In the genomic region with DNA sequence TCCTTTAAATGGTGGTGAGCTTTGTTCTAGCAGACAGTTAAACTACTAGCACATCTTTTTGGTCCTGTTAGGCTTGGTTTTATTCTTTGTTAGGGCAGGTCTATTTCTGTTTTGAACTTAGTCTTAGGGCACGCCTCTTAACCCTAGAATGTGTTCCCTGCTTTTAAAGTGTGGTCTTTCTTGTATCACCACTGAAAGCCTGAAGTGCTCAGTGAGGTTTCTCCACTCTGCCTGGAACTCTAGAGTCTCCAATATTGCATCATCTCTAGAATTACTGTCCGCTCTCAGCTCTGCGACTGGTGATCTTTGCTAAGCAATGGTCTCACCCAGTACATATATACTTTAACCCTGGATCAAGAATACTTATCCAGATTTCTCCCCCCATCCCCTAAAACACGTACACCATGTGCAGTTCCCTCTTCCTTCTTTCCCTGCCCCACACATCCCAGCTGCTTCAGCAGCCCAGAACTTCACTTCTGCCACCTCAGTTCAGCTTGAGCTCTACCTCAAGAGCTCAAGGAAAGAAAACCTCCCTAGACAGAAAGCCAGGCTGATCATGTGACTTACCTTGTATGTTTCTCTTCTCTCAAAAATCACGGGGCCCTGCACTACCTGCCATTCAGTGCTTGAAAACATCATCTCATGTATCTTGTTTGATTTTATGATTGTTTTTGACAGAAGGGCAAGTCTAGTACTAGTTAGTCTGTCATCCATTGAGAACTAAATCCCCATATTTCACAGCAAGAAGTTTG, we compare ENCODE assay signal across 16 cellular contexts. TPM values are rescaled to one million over a fixed set of nuclear protein-coding genes. Genes with fewer than 3 reads are reported as not detected.
DNase-seq lines count a peak whose midpoint lies in the region; ATAC-seq and TF ChIP-seq lines count a peak whose summit lies in the region.
"Had no signal": no experiment of that assay in that cellular context is flagged by ENCODE, and none has a peak within 500 bp of the region (broad histone marks: within the 10 kb centered on the region; RNA-seq: fewer than 3 reads in every experiment).

No MANE protein-coding gene starts in this region.

- no peaks in the 10 kb centered on the region for H3K27me3 Mint-ChIP-seq in CD4-positive, CD25-positive, alpha-beta regulatory T cell
- peaks cover 0 to 4% of the 10 kb centered on the region in 2 donors for H3K27me3 Mint-ChIP-seq in T-cell
- H3K27me3 Mint-ChIP-seq in effector memory CD8-positive, alpha-beta T cell: no peaks in the 10 kb centered on the region

- H4K5ac ChIP-seq in mesendoderm (ENCODE audit: low read length): no peak overlapping the region

- intact Hi-C loops in adrenal gland (cut with DNase I): no loop called here

- H3K27ac ChIP-seq in CD4-positive, CD25-positive, alpha-beta regulatory T cell (ENCODE audit: insufficient read depth, low read length, poor library complexity, severe bottlenecking): peak overlapping the region; percentile 94
- H3K27ac ChIP-seq in adrenal gland (no peak overlapping the region), mesendoderm (ENCODE audit: low read depth, low read length) (no peak overlapping the region)
- H3K27ac ChIP-seq: ascending aorta, epithelial cell of prostate had no signal

- no peak overlapping the region for H3K4ac ChIP-seq in mesendoderm (ENCODE audit: low read depth, low read length)

- CTCF ChIA-PET in T-cell (lab: Charles Lee): interaction anchor here (0.6 to 2.4 kb wide), 6 partner anchors 9 to 131 kb away, joined by 3 to 16 read pairs (median 4); no protein-coding TSS in a partner anchor

- H2BK5ac ChIP-seq in mesendoderm (ENCODE audit: low read length): no peak overlapping the region

- no peak for TF ChIP-seq POLR2A in adrenal gland (IDR thresholded peaks at IDR 0.05)

- no peak for TF ChIP-seq CTCF in adrenal gland (IDR thresholded peaks at IDR 0.05)

- no peak overlapping the region for H2BK15ac ChIP-seq in mesendoderm (replicated peaks; ENCODE audit: low read depth)

- no peak overlapping the region for H3K56ac ChIP-seq in mesendoderm (ENCODE audit: low read length)

- H3K27me3 ChIP-seq in CD4-positive, CD25-positive, alpha-beta regulatory T cell (ENCODE audit: control insufficient read depth, insufficient read depth, low read length): no peaks in the 10 kb centered on the region
- H3K27me3 ChIP-seq in adrenal gland: no peaks in the 10 kb centered on the region
- no peaks in the 10 kb centered on the region for H3K27me3 ChIP-seq in mesendoderm (ENCODE audit: insufficient read depth, low read length, poor library complexity)
- H3K27me3 ChIP-seq: ascending aorta, MG63 had no signal

- POLR2A ChIA-PET in T-cell (lab: Charles Lee): interaction anchor here (0.6 to 9.6 kb wide), 4 partner anchors 10 to 261 kb away, joined by 3 to 97 read pairs (median 4); a partner anchor contains a TSS

- H3K23ac ChIP-seq in mesendoderm (ENCODE audit: low read length): no peak overlapping the region

- H3K9ac ChIP-seq in mesendoderm (ENCODE audit: low read length): no peak overlapping the region

- H3K4me3 Mint-ChIP-seq in CD4-positive, CD25-positive, alpha-beta regulatory T cell: peak overlapping the region; percentile 51 to 81 (median 65)
- H3K4me3 Mint-ChIP-seq in T-cell: peak overlapping the region in 1 of 3 donors; percentile 25
- peak overlapping the region; percentile 33 to 50 for H3K4me3 Mint-ChIP-seq in effector memory CD8-positive, alpha-beta T cell

- no peaks in the 10 kb centered on the region for H3K79me1 ChIP-seq in mesendoderm (ENCODE audit: low read length)

- H3K36me3 ChIP-seq in CD4-positive, CD25-positive, alpha-beta regulatory T cell (ENCODE audit: control insufficient read depth, insufficient read depth, low read length): no peaks in the 10 kb centered on the region
- H3K36me3 ChIP-seq in adrenal gland (replicated peaks in 1 of 2) (no peaks in the 10 kb centered on the region), mesendoderm (ENCODE audit: control insufficient read depth, insufficient read depth, low read length) (no peaks in the 10 kb centered on the region)
- H3K36me3 ChIP-seq: ascending aorta, MG63 had no signal

- no peak overlapping the region for H3K18ac ChIP-seq in mesendoderm (ENCODE audit: low read length)

- H3K4me1 ChIP-seq in CD4-positive, CD25-positive, alpha-beta regulatory T cell (ENCODE audit: control insufficient read depth, insufficient read depth, low read length, poor library complexity, severe bottlenecking): peaks cover 61% of the 10 kb centered on the region
- no peaks in the 10 kb centered on the region for H3K4me1 ChIP-seq in adrenal gland (replicated peaks in 1 of 2)
- peaks cover 2% of the 10 kb centered on the region for H3K4me1 ChIP-seq in mesendoderm (ENCODE audit: control insufficient read depth, low read depth, low read length)

- H3K4me2 ChIP-seq in mesendoderm (ENCODE audit: low read length): no peak overlapping the region

- H2BK120ac ChIP-seq in mesendoderm (ENCODE audit: low read depth, low read length): no peak overlapping the region

- no peak overlapping the region for H4K8ac ChIP-seq in mesendoderm (ENCODE audit: low read depth, low read length)

- peak overlapping the region; percentile 96 to 100 (median 99) for H3K27ac Mint-ChIP-seq in CD4-positive, CD25-positive, alpha-beta regulatory T cell
- peak overlapping the region; percentile 83 to 92 for H3K27ac Mint-ChIP-seq in T-cell
- H3K27ac Mint-ChIP-seq in effector memory CD8-positive, alpha-beta T cell: peak overlapping the region; percentile 95 to 100

- H3K9me3 ChIP-seq in CD4-positive, CD25-positive, alpha-beta regulatory T cell (ENCODE audit: control insufficient read depth in 2 of 2, low read length in 2 of 2): peaks cover 0 to 9% of the 10 kb centered on the region in 2 experiments
- H3K9me3 ChIP-seq in adrenal gland (replicated peaks in 1 of 3): no peaks in the 10 kb centered on the region
- H3K9me3 ChIP-seq: ascending aorta, MG63 had no signal

- H3K36me3 Mint-ChIP-seq in CD4-positive, CD25-positive, alpha-beta regulatory T cell: peaks cover 7% of the 10 kb centered on the region
- no peaks in the 10 kb centered on the region for H3K36me3 Mint-ChIP-seq in T-cell
- peaks cover 17% of the 10 kb centered on the region for H3K36me3 Mint-ChIP-seq in effector memory CD8-positive, alpha-beta T cell (ENCODE audit: insufficient read depth)

- peaks cover 28 to 71% (median 50%) of the 10 kb centered on the region in 4 donors for H3K4me1 Mint-ChIP-seq in CD4-positive, CD25-positive, alpha-beta regulatory T cell
- peaks cover 52 to 72% (median 65%) of the 10 kb centered on the region in 3 donors for H3K4me1 Mint-ChIP-seq in T-cell
- H3K4me1 Mint-ChIP-seq in effector memory CD8-positive, alpha-beta T cell (ENCODE audit: low read depth in 2 of 2): peaks cover 53 to 61% of the 10 kb centered on the region in 2 donors

- 84 to 87% (median 85%) methylated on average over 5 of the region's 5 CpGs for WGBS in adrenal gland, 4 donors
- WGBS in mesendoderm (ENCODE audit: extremely low coverage, insufficient coverage, low lambda C conversion rate): no CpG with 5 or more reads among the region's 5 CpGs

- H3K79me2 ChIP-seq in mesendoderm (ENCODE audit: control insufficient read depth, insufficient read depth, low read length): no peaks in the 10 kb centered on the region

- DNase-seq in CD4-positive, CD25-positive, alpha-beta regulatory T cell: peak in 2 of 3 donors; percentile 45 to 64
- DNase-seq in T-cell (no peak), adrenal gland (no peak), NCI-H510A (lab: John Stamatoyannopoulos, UW) (no peak), mesendoderm (no peak), NCI-H2107 (lab: John Stamatoyannopoulos, UW) (no peak)
- DNase-seq in effector memory CD8-positive, alpha-beta T cell: no peak
- DNase-seq: DND-41, MG63, NCI-H2081 treated with DMSO at 0.1 percent for 48 hours, NCI-H82, SIG-M5, substantia nigra had no signal

- peaks cover 0 to 21% (median 4%) of the 10 kb centered on the region in 7 donors for H3K9me3 Mint-ChIP-seq in CD4-positive, CD25-positive, alpha-beta regulatory T cell
- peaks cover 6 to 16% (median 7%) of the 10 kb centered on the region in 3 donors for H3K9me3 Mint-ChIP-seq in T-cell
- no peaks in the 10 kb centered on the region for H3K9me3 Mint-ChIP-seq in effector memory CD8-positive, alpha-beta T cell

- no peak for ATAC-seq in CD4-positive, CD25-positive, alpha-beta regulatory T cell (ENCODE audit: low read depth in 2 of 2)
- ATAC-seq in GM19438 (IDR thresholded peaks at IDR 0.05; ENCODE audit: low read depth, unreplicated experiment): peak; percentile 53
- no peak for ATAC-seq in T-cell (replicated peaks in 1 of 4)
- no peak for ATAC-seq in effector memory CD8-positive, alpha-beta T cell (replicated peaks)

- peak overlapping the region; percentile 45 for H3K4me3 ChIP-seq in CD4-positive, CD25-positive, alpha-beta regulatory T cell (ENCODE audit: low read depth, low read length)
- H3K4me3 ChIP-seq in adrenal gland: no peak overlapping the region
- no peak overlapping the region for H3K4me3 ChIP-seq in mesendoderm (ENCODE audit: low read length)
- H3K4me3 ChIP-seq: ascending aorta, MG63 had no signal

- H2AK5ac ChIP-seq in mesendoderm (ENCODE audit: low read length): no peak overlapping the region

RNA-seq across cellular contexts. Expression of a gene that starts 59.9 kb away (rescaled TPM):
- 324 TPM for total RNA-seq in CD4-positive, CD25-positive, alpha-beta regulatory T cell
- polyA plus RNA-seq in CD4-positive, CD25-positive, alpha-beta regulatory T cell: 10 to 100 TPM; 19.6 to 64.7 (median 33.0) TPM
- total RNA-seq in T-cell (100 to 1,000 TPM in 1 of 5 donors, 10 to 100 TPM in 2, 1 to 10 TPM in 2; 7.6 to 133 (median 11.2) TPM), adrenal gland (1 to 10 TPM; 1.5 to 8.5 (median 2.0) TPM)
- polyA plus RNA-seq in adrenal gland: 1 to 10 TPM in 1 of 3 donors, under 1 TPM in 2; 0.54 to 5.4 (median 0.72) TPM
- polyA plus RNA-seq in mesendoderm (2013, experiment 1 of 2): 0.18 TPM
- 0.22 TPM for polyA plus RNA-seq in mesendoderm (2013, experiment 2 of 2)

Comparison
In these comparisons a context has a peak if more than half of its experiments do, and no peak if none do; other contexts are left out.
1. DNase-seq: peak in CD4-positive, CD25-positive, alpha-beta regulatory T cell (2 of 3); none in T-cell (0 of 34), effector memory CD8-positive, alpha-beta T cell (0 of 3), adrenal gland (0 of 7), NCI-H510A (single experiment), mesendoderm (single experiment) and NCI-H2107 (single experiment).
2. Peak in every context shown above with its lines, with median percentiles within 50 percentile points of each other: H3K27ac Mint-ChIP-seq.